Comparison of ENCODE assay signal across 10 cellular contexts in genomic region chr1:46244656-46245371, GRCh38. TPM values are rescaled to one million over a fixed set of nuclear protein-coding genes. Genes with fewer than 3 reads are reported as not detected.
DNase-seq lines count a peak whose midpoint lies in the region; ATAC-seq and TF ChIP-seq lines count a peak whose summit lies in the region.
"Had no signal": no experiment of that assay in that cellular context is flagged by ENCODE, and none has a peak within 500 bp of the region (broad histone marks: within the 10 kb centered on the region; RNA-seq: fewer than 3 reads in every experiment).

No MANE protein-coding gene starts in this region.

- H3K27me3 Mint-ChIP-seq in WTC11 (ENCODE audit: low read depth), result peaks cover under 1% of the 10 kb centered on the region; the same call in 1 of the 2 replicates
- H3K27me3 Mint-ChIP-seq: activated B cell treated with CpG ODN at 0.5 μM for 24 hours had no signal

- peaks cover 17% of the 10 kb centered on the region for H3K4me1 Mint-ChIP-seq in WTC11

- H3K4me3 Mint-ChIP-seq in WTC11, result no peak overlapping the region
- H3K4me3 Mint-ChIP-seq: activated B cell treated with CpG ODN at 0.5 μM for 24 hours had no signal

- ATAC-seq in WTC11 (no peak), HG03378 (IDR thresholded peaks at IDR 0.05; ENCODE audit: unreplicated experiment) (no peak), HG03432 (IDR thresholded peaks at IDR 0.05; ENCODE audit: unreplicated experiment) (no peak)

- DNase-seq in NCI-H748 (lab: John Stamatoyannopoulos, UW; ENCODE audit: unreplicated experiment) (peak; percentile 23), NCI-H748 treated with DMSO at 0.1 percent for 48 hours (lab: John Stamatoyannopoulos, UW) (no peak), HT1080 (ENCODE audit: low read depth) (peak; percentile 56), WTC11 (ENCODE audit: low spot score) (no peak), myocyte (ENCODE audit: low read depth) (peak; percentile 37), superior temporal gyrus (ENCODE audit: extremely low spot score) (no peak)
- DNase-seq: activated B cell treated with CpG ODN at 0.5 μM for 24 hours had no signal

- no peak overlapping the region for H3K27ac Mint-ChIP-seq in WTC11
- H3K27ac Mint-ChIP-seq: activated B cell treated with CpG ODN at 0.5 μM for 24 hours had no signal

- CTCF ChIA-PET in WTC11 (lab: Charles Lee), result interaction anchor here (0.6 to 5.8 kb wide), 23 partner anchors 9 to 942 kb away, joined by 3 to 126 read pairs (median 4); partner anchors contain the start of genes LURAP1, PIK3R3 and POMGNT1

- H3K36me3 Mint-ChIP-seq in WTC11, result peaks cover 11% of the 10 kb centered on the region

- POLR2A ChIA-PET in WTC11 (lab: Charles Lee), result interaction anchor here (1.0 kb wide), 1 partner anchor 20 kb away, joined by 3 read pairs; no protein-coding TSS in a partner anchor

- TF ChIP-seq CTCF in WTC11 (IDR thresholded peaks at IDR 0.05), result no peak

- H3K9me3 Mint-ChIP-seq in WTC11, result peaks cover 5% of the 10 kb centered on the region
- H3K9me3 Mint-ChIP-seq: activated B cell treated with CpG ODN at 0.5 μM for 24 hours had no signal

TF ChIP-seq in WTC11, 78 proteins besides CTCF, POLR2A, EP300 and RAD21:
- TF ChIP-seq ELF4 (CRISPR knock-in tag; IDR thresholded peaks at IDR 0.05; ENCODE audit: low read depth) (no peak), ZNF121 (CRISPR knock-in tag; IDR thresholded peaks at IDR 0.05) (peak; percentile 42; the same call in 1 of the 2 replicates)

RNA-seq across cellular contexts. Expression of gene RAD54L, which starts 2.7 kb away (rescaled TPM):
- total RNA-seq in HT1080 (2014; rRNA removed; shearing (Covaris generic)), result 12.2 and 17.6 TPM in 2 replicates
- polyA plus RNA-seq in HT1080 (2015; cell fraction: cytosol; rRNA removed), result 13.3 and 14.0 TPM in 2 replicates
- polyA plus RNA-seq in HT1080 (2015; cell fraction: nucleus; rRNA removed), result 33.2 and 34.9 TPM in 2 replicates
- total RNA-seq in WTC11 (2021), result 51.2 to 54.7 TPM (median 53.7 TPM) in 3 replicates
- 0.52 and 0.59 TPM in 2 replicates for total RNA-seq in myocyte
- 0.30 TPM for polyA plus RNA-seq in myocyte (2012)

RNA-seq across cellular contexts. Expression of gene LURAP1, which starts 41.7 kb away (rescaled TPM):
- 0.40 and 0.63 TPM in 2 replicates for total RNA-seq in HT1080 (2014; rRNA removed; shearing (Covaris generic))
- polyA plus RNA-seq in HT1080 (2015; cell fraction: cytosol; rRNA removed), result 0.15 and 0.16 TPM in 2 replicates
- polyA plus RNA-seq in HT1080 (2015; cell fraction: nucleus; rRNA removed), result 0.25 TPM in 1 of 2 replicates, not detected in the other
- 3.8 to 4.0 TPM (median 4.0 TPM) in 3 replicates for total RNA-seq in WTC11 (2021)
- 0.27 and 0.47 TPM in 2 replicates for total RNA-seq in myocyte
- polyA plus RNA-seq in myocyte (2012), result 0.57 TPM
- total RNA-seq: activated B cell treated with CpG ODN at 0.5 μM for 24 hours had no signal
- polyA plus RNA-seq: neural cell had no signal

RNA-seq across cellular contexts. Expression of gene POMGNT1, which starts 46.6 kb away (rescaled TPM):
- 101 and 110 TPM in 2 replicates for total RNA-seq in HT1080 (2014; rRNA removed; shearing (Covaris generic))
- 85.2 and 85.3 TPM in 2 replicates for polyA plus RNA-seq in HT1080 (2015; cell fraction: cytosol; rRNA removed)
- 150 and 163 TPM in 2 replicates for polyA plus RNA-seq in HT1080 (2015; cell fraction: nucleus; rRNA removed)
- total RNA-seq in WTC11 (2021) (42.5 to 43.2 TPM (median 43.2 TPM) in 3 replicates), myocyte (142 and 156 TPM in 2 replicates)
- 132 TPM for polyA plus RNA-seq in myocyte (2012)

RNA-seq across cellular contexts. Expression of gene LRRC41, which starts 58.6 kb away (rescaled TPM):
- 92.6 and 103 TPM in 2 replicates for total RNA-seq in HT1080 (2014; rRNA removed; shearing (Covaris generic))
- polyA plus RNA-seq in HT1080 (2015; cell fraction: cytosol; rRNA removed), result 62.5 and 65.6 TPM in 2 replicates
- polyA plus RNA-seq in HT1080 (2015; cell fraction: nucleus; rRNA removed), result 79.4 and 98.3 TPM in 2 replicates
- total RNA-seq in WTC11 (2021), result 44.8 to 46.2 TPM (median 46.0 TPM) in 3 replicates
- total RNA-seq in myocyte, result 97.9 and 104 TPM in 2 replicates
- 58.6 TPM for polyA plus RNA-seq in myocyte (2012)

RNA-seq across cellular contexts. Expression of gene UQCRH, which starts 58.7 kb away (rescaled TPM):
- 681 and 1,071 TPM in 2 replicates for total RNA-seq in HT1080 (2014; rRNA removed; shearing (Covaris generic))
- 1,199 and 1,247 TPM in 2 replicates for polyA plus RNA-seq in HT1080 (2015; cell fraction: cytosol; rRNA removed)
- 346 and 383 TPM in 2 replicates for polyA plus RNA-seq in HT1080 (2015; cell fraction: nucleus; rRNA removed)
- total RNA-seq in WTC11 (2021), result 584 to 663 TPM (median 611 TPM) in 3 replicates
- total RNA-seq in myocyte, result 345 and 386 TPM in 2 replicates
- 394 TPM for polyA plus RNA-seq in myocyte (2012)

Comparison
In these comparisons a context has a peak if more than half of its experiments do, and no peak if none do; other contexts are left out.
1. DNase-seq: peak in NCI-H748 (single experiment), HT1080 (single experiment) and myocyte (single experiment); none in NCI-H748 treated with DMSO at 0.1 percent for 48 hours (single experiment), WTC11 (single experiment) and superior temporal gyrus (single experiment).